In genomic region chr5:141511771-141512325, GRCh38 we compare ENCODE assay signal across 1 cellular context.
TF ChIP-seq lines count a peak whose summit lies in the region.

No MANE protein-coding gene starts in this region.

TF ChIP-seq in HCT116, 20 proteins besides CTCF, POLR2A, EP300 and RAD21 (continued from another document):
- TF ChIP-seq MAX (IDR thresholded peaks at IDR 0.05) (no peak), ATF3 (IDR thresholded peaks at IDR 0.05) (no peak), EZH2phosphoT487 (IDR thresholded peaks at IDR 0.05; ENCODE audit: borderline replicate concordance) (no peak), SIN3A (IDR thresholded peaks at IDR 0.05; ENCODE audit: low read depth) (no peak), ZNF274 (IDR thresholded peaks at IDR 0.05; ENCODE audit: low read depth, low read length) (no peak), TCF7L2 (IDR thresholded peaks at IDR 0.05; ENCODE audit: borderline replicate concordance, extremely low read depth, insufficient read depth, insufficient read length) (no peak), SRF (IDR thresholded peaks at IDR 0.05; ENCODE audit: low read depth) (no peak), ELF1 (IDR thresholded peaks at IDR 0.05; ENCODE audit: borderline replicate concordance, low read depth) (no peak), CBX3 (IDR thresholded peaks at IDR 0.05; ENCODE audit: low read depth) (no peak)
